Comparison of ENCODE assay signal across 8 cellular contexts in the genomic region with DNA sequence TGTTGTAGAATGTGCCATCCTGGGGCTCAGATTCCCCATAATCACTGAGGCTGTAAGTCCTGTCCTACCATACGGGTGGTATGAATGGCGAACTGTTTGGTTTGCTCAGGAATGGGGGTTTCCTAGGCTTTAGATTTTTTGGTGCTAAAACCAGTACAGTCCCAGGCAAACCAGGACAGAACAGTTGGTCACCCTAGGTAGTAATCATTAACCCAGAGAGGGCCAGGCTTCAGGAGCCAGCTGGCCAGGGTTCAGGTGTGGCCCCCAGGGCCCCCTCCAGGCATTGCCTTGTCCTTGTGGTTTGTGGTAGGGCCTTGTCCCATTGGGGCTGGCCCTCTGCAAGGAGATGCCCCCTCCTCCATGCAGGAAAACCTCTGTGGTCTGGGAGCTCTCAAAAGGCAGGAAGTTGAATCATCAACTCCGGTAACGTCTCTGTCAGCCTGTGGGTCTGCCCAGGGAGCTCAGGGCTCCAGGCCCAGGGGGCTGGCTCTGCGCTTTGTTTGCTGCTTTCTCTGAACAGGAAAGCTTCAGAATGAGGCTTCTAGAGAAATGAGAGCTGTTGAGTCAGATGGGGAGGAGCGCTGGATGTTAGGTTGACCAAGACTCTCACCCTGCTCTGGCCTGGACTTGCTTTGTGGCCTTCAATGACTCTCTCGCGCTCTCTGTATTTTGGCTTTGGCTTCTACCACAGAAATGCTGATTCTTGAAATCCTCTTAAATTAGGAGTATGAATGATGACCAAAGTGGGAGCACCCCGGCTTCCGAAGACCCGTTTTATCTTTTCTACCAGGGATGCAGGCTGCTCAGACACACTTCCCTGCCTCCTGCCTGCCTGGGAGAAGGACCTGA. TPM values are rescaled to one million over a fixed set of nuclear protein-coding genes. Genes with fewer than 3 reads are reported as not detected.
DNase-seq lines count a peak whose midpoint lies in the region; ATAC-seq and TF ChIP-seq lines count a peak whose summit lies in the region.

No MANE protein-coding gene starts in this region.

- H3K4me1 ChIP-seq in breast epithelium, result no peaks in the 10 kb centered on the region
- H3K4me1 ChIP-seq in liver (ENCODE audit: control insufficient read depth in 4 of 4, insufficient read depth in 4 of 4, low read length in 3 of 4), result peaks cover 14 to 44% (median 30%) of the 10 kb centered on the region in 4 donors

- 28% methylated on average over 11 of the region's 11 CpGs for WGBS in liver

- DNase-seq in BJ (ENCODE audit: low read depth) (peak; percentile 94), HT1080 (ENCODE audit: low read depth) (peak; percentile 100), UCSD-AML1 (lab: John Stamatoyannopoulos, UW; ENCODE audit: unreplicated experiment) (peak; percentile 90), breast epithelium (ENCODE audit: low spot score in 2 of 2) (peak in 1 of 2 donors; percentile 50), NCI-H1930 (lab: John Stamatoyannopoulos, UW) (no peak)
- DNase-seq in stimulated activated CD8-positive, alpha-beta memory T cell treated with anti-CD3 and anti-CD28 coated beads, Interleukin-12 subunit alpha, Interleukin-12 subunit beta, amount 100 ng/mL, for 24 hours (ENCODE audit: extremely low read depth), result peak; percentile 31

- peak overlapping the region; percentile 18 to 26 for H3K9ac ChIP-seq in liver (ENCODE audit: low read depth in 1 of 2, low read length in 2 of 2)

- no peaks in the 10 kb centered on the region for H3K9me3 ChIP-seq in breast epithelium
- H3K9me3 ChIP-seq in liver (ENCODE audit: control insufficient read depth in 4 of 4, low read length in 3 of 4), result no peaks in the 10 kb centered on the region

- H3K4me3 ChIP-seq in BJ (ENCODE audit: low read depth, low read length) (no peak overlapping the region), breast epithelium (no peak overlapping the region), liver (ENCODE audit: low read depth in 1 of 3, low read length in 3 of 3) (no peak overlapping the region)

- H3K36me3 ChIP-seq in BJ (ENCODE audit: control insufficient read depth, insufficient read depth, low read length) (no peaks in the 10 kb centered on the region), breast epithelium (no peaks in the 10 kb centered on the region), liver (ENCODE audit: control insufficient read depth in 4 of 4, insufficient read depth in 3 of 4, low read depth in 1 of 4, low read length in 3 of 4) (no peaks in the 10 kb centered on the region)

- TF ChIP-seq POLR2A in breast epithelium (IDR thresholded peaks at IDR 0.05), result no peak

- CTCF ChIA-PET in BJ (lab: Yijun Ruan, JAX), result interaction anchor here (1.4 to 1.5 kb wide), 2 partner anchors 8 to 92 kb away, joined by 3 read pairs; no protein-coding TSS in a partner anchor

- H3K27me3 ChIP-seq in BJ (ENCODE audit: control insufficient read depth, insufficient read depth, low read length) (no peaks in the 10 kb centered on the region), breast epithelium (no peaks in the 10 kb centered on the region), liver (ENCODE audit: control insufficient read depth in 4 of 4, insufficient read depth in 4 of 4, low read length in 3 of 4) (no peaks in the 10 kb centered on the region)

- peak; percentile 55 to 69 for TF ChIP-seq RAD21 in liver (IDR thresholded peaks at IDR 0.05)

- H3K27ac ChIP-seq in breast epithelium (peak overlapping the region; percentile 74 to 92), liver (ENCODE audit: low read depth in 1 of 2, low read length in 2 of 2) (peak overlapping the region; percentile 85 to 96)

- ATAC-seq in GM21381 (IDR thresholded peaks at IDR 0.05; ENCODE audit: unreplicated experiment), result peak; percentile 82

- TF ChIP-seq CTCF in BJ (IDR thresholded peaks at IDR 0.05; ENCODE audit: insufficient read depth, low read depth, low read length) (no peak), breast epithelium (IDR thresholded peaks at IDR 0.05) (no peak), liver (IDR thresholded peaks at IDR 0.05; ENCODE audit: low read depth, low read length, missing input control) (no peak)

- POLR2A ChIA-PET in BJ (lab: Charles Lee), result interaction anchor here (0.5 kb wide), 1 partner anchor 130 kb away, joined by 3 read pairs; no protein-coding TSS in a partner anchor

- intact Hi-C loops in breast epithelium (cut with DNase I; ENCODE audit: low total_unique reads), result no loop called here

TF ChIP-seq in liver, 16 proteins besides CTCF, POLR2A, EP300 and RAD21:
- TF ChIP-seq RXRA (IDR thresholded peaks at IDR 0.05), result peak; percentile 53 to 65
- TF ChIP-seq GABPA (IDR thresholded peaks at IDR 0.05 in 1 of 2, conservative IDR thresholded peaks at IDR 0.05 in 1 of 2), result peak in 1 of 2 donors; percentile 77
- no peak for TF ChIP-seq FOXA2 (IDR thresholded peaks at IDR 0.05)
- peak; percentile 75 to 78 for TF ChIP-seq JUND (IDR thresholded peaks at IDR 0.05)
- peak; percentile 48 for TF ChIP-seq NR2F2 (IDR thresholded peaks at IDR 0.05)
- TF ChIP-seq, protein P1, sequence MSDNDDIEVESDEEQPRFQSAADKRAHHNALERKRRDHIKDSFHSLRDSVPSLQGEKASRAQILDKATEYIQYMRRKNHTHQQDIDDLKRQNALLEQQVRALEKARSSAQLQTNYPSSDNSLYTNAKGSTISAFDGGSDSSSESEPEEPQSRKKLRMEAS (IDR thresholded peaks at IDR 0.05), result peak; percentile 51
- no peak for TF ChIP-seq EGR1 (IDR thresholded peaks at IDR 0.05; ENCODE audit: low read depth in 2 of 2)
- peak; percentile 77 for TF ChIP-seq YY1 (IDR thresholded peaks at IDR 0.05)
- TF ChIP-seq ZBTB33 (IDR thresholded peaks at IDR 0.05), result no peak
- peak; percentile 91 for TF ChIP-seq TAF1 (conservative IDR thresholded peaks at IDR 0.05)
- peak; percentile 85 for TF ChIP-seq REST (IDR thresholded peaks at IDR 0.05)
- peak; percentile 51 for TF ChIP-seq ATF3 (IDR thresholded peaks at IDR 0.05)
- peak; percentile 6 for TF ChIP-seq HNF4G (IDR thresholded peaks at IDR 0.05)
- peak; percentile 73 for TF ChIP-seq SP1 (IDR thresholded peaks at IDR 0.05)
- peak; percentile 41 to 45 for TF ChIP-seq HNF4A (conservative IDR thresholded peaks at IDR 0.05)
- TF ChIP-seq FOXA1 (IDR thresholded peaks at IDR 0.05), result no peak

RNA-seq across cellular contexts. Expression of gene JADE2, which starts 22.2 kb away (rescaled TPM):
- polyA plus RNA-seq in BJ (2011; rRNA removed) (12.5 and 15.5 TPM in 2 replicates), liver (1 to 10 TPM; 3.9 to 5.3 TPM)
- 18.5 and 23.4 TPM in 2 replicates for polyA minus RNA-seq in BJ (2011; rRNA and poly(A)+ RNA removed)
- 33.5 and 46.9 TPM in 2 replicates for total RNA-seq in HT1080 (2014; rRNA removed; shearing (Covaris generic))
- 14.7 and 16.3 TPM in 2 replicates for polyA plus RNA-seq in HT1080 (2015; cell fraction: cytosol; rRNA removed)
- 17.0 and 17.4 TPM in 2 replicates for polyA plus RNA-seq in HT1080 (2015; cell fraction: nucleus; rRNA removed)
- total RNA-seq in breast epithelium (10 to 100 TPM; 39.0 to 66.0 (median 61.4) TPM), liver (10 to 100 TPM in 1 of 2 donors, 1 to 10 TPM in 1; 5.7 to 11.4 TPM)

Comparison
In these comparisons a context has a peak if more than half of its experiments do, and no peak if none do; other contexts are left out.
1. DNase-seq: peak in BJ (single experiment), HT1080 (single experiment), UCSD-AML1 (single experiment) and stimulated activated CD8-positive, alpha-beta memory T cell treated with anti-CD3 and anti-CD28 coated beads, Interleukin-12 subunit alpha, Interleukin-12 subunit beta, amount 100 ng/mL, for 24 hours (single experiment); none in NCI-H1930 (0 of 2).